Comparison of ENCODE assay signal across 13 cellular contexts in the genomic region with DNA sequence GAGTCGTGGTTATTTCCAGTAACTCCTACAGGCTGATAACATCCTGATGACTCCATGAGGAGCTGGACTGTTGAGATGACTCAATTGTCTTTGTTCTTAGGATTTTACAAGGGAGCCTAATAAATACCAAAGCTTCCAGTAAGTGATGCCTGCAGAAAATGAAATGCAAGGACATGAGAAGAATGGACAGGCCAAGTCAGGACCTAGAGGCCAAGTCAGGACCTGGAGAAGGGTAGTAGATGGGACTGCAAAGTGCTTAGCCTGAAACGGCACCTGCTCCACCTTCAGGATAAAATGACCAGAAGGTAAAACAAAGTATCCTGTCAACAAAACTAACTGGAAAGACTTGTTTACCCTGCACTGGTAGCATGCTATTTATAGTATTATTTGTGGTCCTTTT. TPM values are rescaled to one million over a fixed set of nuclear protein-coding genes. Genes with fewer than 3 reads are reported as not detected.
DNase-seq lines count a peak whose midpoint lies in the region; TF ChIP-seq lines count a peak whose summit lies in the region.
"Had no signal": no experiment of that assay in that cellular context is flagged by ENCODE, and none has a peak within 500 bp of the region (broad histone marks: within the 10 kb centered on the region; RNA-seq: fewer than 3 reads in every experiment).

No MANE protein-coding gene starts in this region.

- peak overlapping the region; percentile 73 for H3K27ac ChIP-seq in VCaP

- DNase-seq in AG08396 (ENCODE audit: low spot score): peak; percentile 44
- DNase-seq in HFF-Myc (ENCODE audit: extremely low read depth, low read depth): peak; percentile 62
- peak; percentile 93 for DNase-seq in islet precursor cell
- DNase-seq in G401 (ENCODE audit: low spot score): no peak
- no peak for DNase-seq in effector CD4-positive, alpha-beta T cell
- no peak for DNase-seq in glomerular visceral epithelial cell (ENCODE audit: extremely low spot score)
- DNase-seq in activated naive CD4-positive, alpha-beta T cell treated with Interleukin-2 at 50 U/mL for 16 hours: no peak
- DNase-seq: activated CD8-positive, alpha-beta T cell treated with anti-CD3 and anti-CD28 coated beads for 36 hours; CD4-positive, CD25-positive, alpha-beta regulatory T cell; NCI-H187 treated with DMSO at 0.1 percent for 48 hours; T-helper 17 cell had no signal

- TF ChIP-seq CTCF in HFF-Myc (IDR thresholded peaks at IDR 0.05; ENCODE audit: low read depth, low read length, missing control alignments): no peak
- TF ChIP-seq CTCF in VCaP (conservative IDR thresholded peaks at IDR 0.05): peak; percentile 39; the same call in 1 of the 2 replicates

- in situ Hi-C loops in G401 (cut with HindIII; ENCODE audit: low sequenced_read_pairs): no loop called here

- H3K4me3 ChIP-seq in HFF-Myc (replicated peaks; ENCODE audit: low read depth, low read length): no peak overlapping the region

RNA-seq across cellular contexts. Expression of a gene that starts 6.4 kb away (rescaled TPM):
- total RNA-seq in G401 (2014; rRNA removed; shearing (Covaris generic)): not detected in 2 replicates
- total RNA-seq: activated CD8-positive, alpha-beta T cell treated with anti-CD3 and anti-CD28 coated beads for 36 hours; CD4-positive, CD25-positive, alpha-beta regulatory T cell; T-helper 17 cell had no signal

RNA-seq across cellular contexts. Expression of a gene that starts 36.6 kb away (rescaled TPM):
- 0.78 TPM in 1 of 2 replicates, not detected in the other for total RNA-seq in G401 (2014; rRNA removed; shearing (Covaris generic))
- total RNA-seq: activated CD8-positive, alpha-beta T cell treated with anti-CD3 and anti-CD28 coated beads for 36 hours; CD4-positive, CD25-positive, alpha-beta regulatory T cell; left lobe of liver; T-helper 17 cell had no signal

Comparison
In these comparisons a context has a peak if more than half of its experiments do, and no peak if none do; other contexts are left out.
1. DNase-seq: peak in AG08396 (single experiment), HFF-Myc (single experiment) and islet precursor cell (single experiment); none in G401 (single experiment), effector CD4-positive, alpha-beta T cell (single experiment), glomerular visceral epithelial cell (single experiment) and activated naive CD4-positive, alpha-beta T cell treated with Interleukin-2 at 50 U/mL for 16 hours (single experiment).